Comparison of ENCODE assay signal across 8 cellular contexts in the genomic region with DNA sequence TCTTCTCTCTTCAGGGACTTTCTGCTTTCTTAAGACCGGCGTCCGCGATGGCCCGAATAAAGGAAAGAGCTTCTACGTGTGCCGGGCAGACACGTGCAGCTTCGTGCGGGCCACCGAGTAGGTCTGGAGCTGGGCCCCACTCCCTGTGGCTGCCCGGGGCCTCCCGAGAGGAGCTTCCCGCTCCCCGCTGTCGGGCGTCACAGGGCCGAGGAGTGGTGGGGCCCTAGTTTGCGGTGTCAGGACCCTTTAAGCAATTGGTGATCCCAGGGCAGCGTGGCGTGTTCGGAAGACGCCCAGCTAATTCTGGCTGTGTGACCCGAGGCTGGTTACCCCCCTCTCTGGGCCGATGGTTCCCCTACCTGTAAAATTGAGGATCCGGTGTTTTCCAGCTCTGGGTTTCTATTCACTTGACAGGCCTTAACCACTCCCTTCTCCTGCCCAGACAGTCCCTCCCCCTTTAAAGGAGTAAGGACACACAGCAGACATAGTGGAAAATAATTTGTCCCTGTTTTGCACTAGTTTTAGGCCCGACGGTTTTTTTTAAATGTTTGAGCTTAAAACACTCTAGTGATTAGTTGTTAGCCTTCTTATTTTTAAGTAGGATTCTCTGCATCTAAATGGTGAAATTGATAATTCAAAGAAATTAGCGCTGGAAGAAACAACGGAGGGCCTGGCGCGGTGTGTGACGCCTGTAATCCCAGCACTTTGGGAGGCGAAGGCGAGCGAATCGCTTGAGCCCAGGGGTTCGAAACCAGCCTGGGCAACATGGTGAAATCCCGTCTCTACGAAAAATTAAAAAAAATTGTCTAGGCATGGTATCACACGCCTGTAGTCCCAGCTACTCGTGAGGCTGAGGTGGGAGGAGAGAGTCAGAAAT. TPM values are rescaled to one million over a fixed set of nuclear protein-coding genes. Genes with fewer than 3 reads are reported as not detected.
DNase-seq lines count a peak whose midpoint lies in the region; ATAC-seq, FAIRE-seq and TF ChIP-seq lines count a peak whose summit lies in the region.

No MANE protein-coding gene starts in this region.

- peaks cover 40% of the 10 kb centered on the region for H3K36me3 ChIP-seq in DND-41 (ENCODE audit: insufficient read depth, low read length)
- peaks cover 39% of the 10 kb centered on the region for H3K36me3 ChIP-seq in K562 (ENCODE audit: control insufficient read depth, insufficient read depth, low read length)

- TF ChIP-seq CTCF in 22Rv1 (IDR thresholded peaks at IDR 0.05), result no peak
- TF ChIP-seq CTCF in DND-41 (IDR thresholded peaks at IDR 0.05; ENCODE audit: borderline replicate concordance, extremely low read depth, low read length, poor library complexity, severe bottlenecking), result no peak
- TF ChIP-seq CTCF in K562 (IDR thresholded peaks at IDR 0.05 in 2 of 3, conservative IDR thresholded peaks at IDR 0.05 in 1 of 3; ENCODE audit: insufficient read depth in 2 of 3, low read depth in 1 of 3, low read length in 3 of 3), result no peak

- H3K27me3 ChIP-seq in DND-41 (ENCODE audit: insufficient read depth, low read length, poor library complexity), result no peaks in the 10 kb centered on the region
- no peaks in the 10 kb centered on the region for H3K27me3 ChIP-seq in K562 (ENCODE audit: control insufficient read depth in 2 of 2, insufficient read depth in 2 of 2, low read length in 2 of 2)

- POLR2A ChIA-PET in K562 (lab: Yijun Ruan, JAX), result interaction anchor here (0.5 to 2.2 kb wide), 34 partner anchors 9 to 567 kb away, joined by 3 to 10 read pairs (median 4); no protein-coding TSS in a partner anchor

- H3K9me3 ChIP-seq in DND-41 (ENCODE audit: insufficient read depth, low read length, severe bottlenecking), result no peaks in the 10 kb centered on the region
- no peaks in the 10 kb centered on the region for H3K9me3 ChIP-seq in K562 (replicated peaks; ENCODE audit: control insufficient read depth, insufficient read depth, low read depth, low read length)

- peak; percentile 77 for FAIRE-seq in K562 (lab: Jason Lieb, UNC)

- in situ Hi-C loops in K562 (cut with MboI), result no loop called here

- H3K4me1 ChIP-seq in DND-41 (ENCODE audit: insufficient read depth, low read length) (peaks cover 56% of the 10 kb centered on the region), K562 (replicated peaks in 1 of 2; ENCODE audit: control insufficient read depth in 2 of 2, insufficient read depth in 2 of 2, low read length in 2 of 2) (peaks cover 10 to 14% of the 10 kb centered on the region in 2 experiments)

- TF ChIP-seq RAD21 in K562 (CRISPR knock-in tag; conservative IDR thresholded peaks at IDR 0.05 in 1 of 2, IDR thresholded peaks at IDR 0.05 in 1 of 2), result no peak

- H4K20me1 ChIP-seq in DND-41 (ENCODE audit: insufficient read depth, low read length), result no peaks in the 10 kb centered on the region
- no peaks in the 10 kb centered on the region for H4K20me1 ChIP-seq in K562 (replicated peaks; ENCODE audit: control insufficient read depth, insufficient read depth, low read length)

- TSS peak; percentile 77 for BruUV-seq in K562 (replicated peaks; lab: Mats Ljungman, UMichigan)

- H3K9me1 ChIP-seq in K562 (ENCODE audit: control insufficient read depth, insufficient read depth, low read length), result no peaks in the 10 kb centered on the region

- intact Hi-C loops in K562 (cut with micrococcal nuclease), result loop anchor here (2.0 to 10.0 kb wide), 2 partner anchors 234 to 834 kb away; no protein-coding TSS in a partner anchor

- peak overlapping the region; percentile 87 for H3K9ac ChIP-seq in DND-41 (ENCODE audit: low read depth, low read length)
- peak overlapping the region; percentile 87 to 93 for H3K9ac ChIP-seq in K562 (ENCODE audit: insufficient read depth in 1 of 2, low read depth in 2 of 2, low read length in 2 of 2)

- H3K79me2 ChIP-seq in DND-41 (ENCODE audit: insufficient read depth, low read length) (peaks cover 70% of the 10 kb centered on the region), K562 (ENCODE audit: control insufficient read depth, insufficient read depth, low read length) (peaks cover 30% of the 10 kb centered on the region)

- peak overlapping the region; percentile 50 to 79 for H3K4me3 ChIP-seq in DND-41 (ENCODE audit: low read depth in 1 of 2, low read length in 2 of 2)
- H3K4me3 ChIP-seq in K562, result peak overlapping the region; percentile 76

- H3K4me2 ChIP-seq in DND-41 (ENCODE audit: insufficient read depth, low read length) (peak overlapping the region; percentile 74), K562 (ENCODE audit: insufficient read depth, low read length) (peak overlapping the region; percentile 98)

- peak; percentile 41 for DNase-seq in DND-41
- peak; percentile 10 for DNase-seq in HCEC 1CT
- DNase-seq in NCI-H2081 treated with DMSO at 0.1 percent for 48 hours (lab: John Stamatoyannopoulos, UW), result peak; percentile 11
- DNase-seq in K562 (ENCODE audit: extremely low read depth in 1 of 4, low spot score in 3 of 4), result peak; percentile 66 to 78 (median 72)
- peak; percentile 76 for DNase-seq in islet precursor cell
- DNase-seq in stimulated activated naive CD4-positive, alpha-beta T cell treated with Interleukin-2 at 50 U/mL for 16 hours (lab: John Stamatoyannopoulos, UW), result peak; percentile 34
- DNase-seq in globus pallidus (ENCODE audit: low spot score), result no peak

- TF ChIP-seq EP300 in K562 (IDR thresholded peaks at IDR 0.05; ENCODE audit: low read length), result no peak

- no peak for TF ChIP-seq POLR2A in K562 (conservative IDR thresholded peaks at IDR 0.05)

- CTCF ChIA-PET in K562 (lab: Yijun Ruan, JAX; ENCODE audit: low intra/inter-chr PET ratio), result no interaction called here

- ATAC-seq in DND-41 (ENCODE audit: insufficient read depth, low read depth) (peak; percentile 3; the same call in 2 of the 3 replicates), K562 (peak; percentile 72)

- peak overlapping the region; percentile 78 for H2AFZ ChIP-seq in DND-41 (ENCODE audit: low read depth, low read length)
- H2AFZ ChIP-seq in K562 (ENCODE audit: low read depth, low read length), result peak overlapping the region; percentile 94

- WGBS in K562 (ENCODE audit: insufficient coverage, low coverage, missing lambda C conversion rate), result 5% methylated on average over 42 of the region's 42 CpGs

- peak overlapping the region; percentile 99 for H3K27ac ChIP-seq in 22Rv1
- peak overlapping the region; percentile 81 for H3K27ac ChIP-seq in DND-41 (ENCODE audit: low read length)
- H3K27ac ChIP-seq in K562 (ENCODE audit: extremely low read depth, low read depth, low read length), result peak overlapping the region; percentile 88

TF ChIP-seq in K562, 482 proteins besides CTCF, POLR2A, EP300 and RAD21 (continues in another document):
- TF ChIP-seq ZNF696 (CRISPR knock-in tag; conservative IDR thresholded peaks at IDR 0.05) (no peak), RCOR1 (IDR thresholded peaks at IDR 0.05; ENCODE audit: borderline replicate concordance in 1 of 2, low read depth in 2 of 2, low read length in 2 of 2) (peak in 1 of 2 experiments; percentile 32; a peak in 1 of 4 replicates), ZC3H8 (IDR thresholded peaks at IDR 0.05) (no peak), ZNF311 (CRISPR knock-in tag; IDR thresholded peaks at IDR 0.05) (0 out of 2 replicates have a peak, but pooled peaks have one; percentile 18), ETV5 (CRISPR knock-in tag; IDR thresholded peaks at IDR 0.05; ENCODE audit: low read depth) (peak; percentile 63)

RNA-seq across cellular contexts. Expression of gene TTF2, which starts 0.6 kb away (rescaled TPM):
- 122 and 267 TPM in 2 replicates for total RNA-seq in K562 (2011; cell fraction: chromatin; rRNA removed; ENCODE audit: low replicate concordance)
- 62.4 and 74.7 TPM in 2 replicates for total RNA-seq in K562 (2011; cell fraction: nucleolus; rRNA removed)
- total RNA-seq in K562 (2011; cell fraction: nucleoplasm; rRNA removed), result 84.3 and 104 TPM in 2 replicates
- total RNA-seq in K562 (2014; rRNA removed) (36.1 and 36.2 TPM in 2 replicates), K562 (2014; rRNA removed; fragmentation: Illumina TruSeq; extraction: Trizol) (61.5 and 69.2 TPM in 2 replicates), K562 (2015; rRNA removed; fragmentation: Illumina TruSeq; extraction: Trizol) (40.0 and 46.1 TPM in 2 replicates), K562 (2021) (62.5 and 63.3 TPM in 2 replicates)
- polyA plus RNA-seq in K562 (2011; rRNA removed) (71.1 and 77.3 TPM in 2 replicates), K562 (2014; fragmentation: Illumina TruSeq; extraction: Trizol) (36.0 and 42.1 TPM in 2 replicates), K562 (2014; fragmentation: Nextera tagmentation; extraction: Ambion mirVana) (10 to 100 TPM in 1 of 2 experiments, 1 to 10 TPM in 1; 9.4 to 10.5 TPM), K562 (2014; rRNA removed) (36.6 and 41.3 TPM in 2 replicates)
- 24.3 and 30.5 TPM in 2 replicates for polyA plus RNA-seq in K562 (2011; cell fraction: cytosol; rRNA removed)
- polyA plus RNA-seq in K562 (2011; cell fraction: nucleus; rRNA removed), result 108 and 124 TPM in 2 replicates
- polyA plus RNA-seq in K562 (2012), result 32.8 and 42.0 TPM in 2 replicates
- polyA minus RNA-seq in K562 (2011; rRNA and poly(A)+ RNA removed), result 55.0 and 68.2 TPM in 2 replicates
- 30.9 and 39.0 TPM in 2 replicates for polyA minus RNA-seq in K562 (2011; cell fraction: cytosol; rRNA and poly(A)+ RNA removed)
- polyA minus RNA-seq in K562 (2011; cell fraction: nucleus; rRNA and poly(A)+ RNA removed), result 48.9 and 88.3 TPM in 2 replicates

RNA-seq across cellular contexts. Expression of gene CD101, which starts 59.1 kb away (rescaled TPM):
- 0.23 and 1.2 TPM in 2 replicates for total RNA-seq in K562 (2011; cell fraction: chromatin; rRNA removed; ENCODE audit: low replicate concordance)
- total RNA-seq in K562 (2011; cell fraction: nucleolus; rRNA removed), result 0.17 and 0.26 TPM in 2 replicates
- total RNA-seq in K562 (2011; cell fraction: nucleoplasm; rRNA removed), result 0.23 and 0.66 TPM in 2 replicates
- total RNA-seq in K562 (2014; rRNA removed), result 0.18 and 0.20 TPM in 2 replicates
- 0.18 and 0.32 TPM in 2 replicates for total RNA-seq in K562 (2014; rRNA removed; fragmentation: Illumina TruSeq; extraction: Trizol)
- total RNA-seq in K562 (2015; rRNA removed; fragmentation: Illumina TruSeq; extraction: Trizol), result 0.53 and 1.0 TPM in 2 replicates
- 0.35 and 0.36 TPM in 2 replicates for total RNA-seq in K562 (2021)
- polyA plus RNA-seq in K562 (2011; rRNA removed), result 0.35 and 0.77 TPM in 2 replicates
- 0.01 and 0.06 TPM in 2 replicates for polyA plus RNA-seq in K562 (2011; cell fraction: cytosol; rRNA removed)
- 0.21 and 0.90 TPM in 2 replicates for polyA plus RNA-seq in K562 (2011; cell fraction: nucleus; rRNA removed)
- polyA plus RNA-seq in K562 (2012), result 0.22 and 0.51 TPM in 2 replicates
- 0.79 and 1.1 TPM in 2 replicates for polyA plus RNA-seq in K562 (2014; fragmentation: Illumina TruSeq; extraction: Trizol)
- under 1 TPM; 0.18 to 0.20 TPM for polyA plus RNA-seq in K562 (2014; fragmentation: Nextera tagmentation; extraction: Ambion mirVana)
- 0.04 and 0.08 TPM in 2 replicates for polyA plus RNA-seq in K562 (2014; rRNA removed)
- 0.28 and 0.90 TPM in 2 replicates for polyA minus RNA-seq in K562 (2011; rRNA and poly(A)+ RNA removed)
- polyA minus RNA-seq in K562 (2011; cell fraction: cytosol; rRNA and poly(A)+ RNA removed), result 0.29 TPM in 1 of 2 replicates, not detected in the other
- polyA minus RNA-seq in K562 (2011; cell fraction: nucleus; rRNA and poly(A)+ RNA removed), result 0.40 and 1.00 TPM in 2 replicates
